ENCODE assay signal across 12 cellular contexts in the genomic region with DNA sequence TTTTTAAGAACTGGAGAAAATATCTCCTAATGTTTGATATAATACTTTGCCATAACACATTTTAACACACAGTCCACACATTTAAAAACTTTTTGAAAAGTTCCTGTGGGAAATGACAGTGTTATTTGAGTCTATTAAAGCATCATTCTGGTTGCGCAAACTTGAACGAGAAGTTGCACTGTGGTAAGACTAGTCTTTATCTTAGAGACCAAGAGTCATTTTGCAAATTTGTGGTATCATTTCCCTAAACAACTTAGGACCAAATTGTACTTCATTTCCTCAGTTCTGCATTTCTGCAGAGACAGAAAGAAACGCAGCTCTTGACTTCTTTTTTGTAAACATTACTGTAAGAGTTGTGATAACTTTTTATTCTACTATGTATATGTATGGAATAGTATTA. TPM values are rescaled to one million over a fixed set of nuclear protein-coding genes. Genes with fewer than 3 reads are reported as not detected.
DNase-seq lines count a peak whose midpoint lies in the region; ATAC-seq and TF ChIP-seq lines count a peak whose summit lies in the region.
"Had no signal": no experiment of that assay in that cellular context is flagged by ENCODE, and none has a peak within 500 bp of the region (broad histone marks: within the 10 kb centered on the region; RNA-seq: fewer than 3 reads in every experiment).

Gene RGS18, plus strand, starts transcription at position 282 of the 400 bp plus-strand sequence. CDS start 176 bp downstream, outside the sequence.

- H3K9me1 ChIP-seq in IMR-90 (ENCODE audit: insufficient read depth, low read length): no peaks in the 10 kb centered on the region

- no peak within 1 kb of the TSS for H2AFZ ChIP-seq in IMR-90 (replicated peaks; ENCODE audit: low read length, poor library complexity)

- H3K4me1 ChIP-seq in IMR-90 (ENCODE audit: control insufficient read depth, insufficient read depth, low read length): no peaks in the 10 kb centered on the region; the same call in 1 of the 2 replicates
- H3K4me1 ChIP-seq: testis had no signal

- dilution Hi-C loops in IMR-90 (cut with HindIII; ENCODE audit: low sequenced_read_pairs, unreplicated experiment): no loop called here

- H3K4me1 Mint-ChIP-seq in effector memory CD8-positive, alpha-beta T cell (ENCODE audit: low read depth in 2 of 2): no peaks in the 10 kb centered on the region
- no peaks in the 10 kb centered on the region for H3K4me1 Mint-ChIP-seq in type B pancreatic cell (ENCODE audit: unreplicated experiment)
- H3K4me1 Mint-ChIP-seq: activated B cell treated with CpG ODN at 0.5 μM for 24 hours had no signal

- no peaks in the 10 kb centered on the region for H3K79me1 ChIP-seq in IMR-90 (ENCODE audit: low read depth in 1 of 2, low read length in 2 of 2)

- in situ Hi-C loops in IMR-90 (cut with MboI; ENCODE audit: low sequenced_read_pairs): no loop called here

- H3K27ac ChIP-seq in IMR-90 (ENCODE audit: insufficient read depth, low read length): peak within 1 kb of the TSS; percentile 70
- H3K27ac ChIP-seq: testis had no signal

- H3K14ac ChIP-seq in IMR-90 (replicated peaks; ENCODE audit: low read depth, low read length): 0 out of 2 replicates have a peak within 1 kb of the TSS, but pooled peaks have one; percentile 70

- H3K4ac ChIP-seq in IMR-90 (ENCODE audit: low read depth, low read length): peak within 1 kb of the TSS; percentile 64; the same call in 1 of the 2 replicates

- no peak within 1 kb of the TSS for H3K23ac ChIP-seq in IMR-90 (ENCODE audit: low read depth, low read length)

- H3K18ac ChIP-seq in IMR-90 (ENCODE audit: low read depth, low read length): peak within 1 kb of the TSS; percentile 83; the same call in 1 of the 2 replicates

- no peaks in the 10 kb centered on the region for H3K9me3 ChIP-seq in IMR-90 (ENCODE audit: control insufficient read depth, insufficient read depth, low read length)
- H3K9me3 ChIP-seq: testis had no signal

- H2BK120ac ChIP-seq in IMR-90 (ENCODE audit: low read depth, low read length): peak within 1 kb of the TSS; percentile 41; the same call in 1 of the 2 replicates

- H3K27me3 Mint-ChIP-seq in effector memory CD8-positive, alpha-beta T cell: no peaks in the 10 kb centered on the region
- H3K27me3 Mint-ChIP-seq in type B pancreatic cell: no peaks in the 10 kb centered on the region
- H3K27me3 Mint-ChIP-seq: activated B cell treated with CpG ODN at 0.5 μM for 24 hours had no signal

- peak within 1 kb of the TSS in 1 of 2 donors; percentile 62 for H3K4me3 Mint-ChIP-seq in effector memory CD8-positive, alpha-beta T cell
- no peak within 1 kb of the TSS for H3K4me3 Mint-ChIP-seq in type B pancreatic cell
- H3K4me3 Mint-ChIP-seq: activated B cell treated with CpG ODN at 0.5 μM for 24 hours had no signal

- H3K9me3 Mint-ChIP-seq in effector memory CD8-positive, alpha-beta T cell: peaks cover 3 to 6% of the 10 kb centered on the region in 2 donors
- no peaks in the 10 kb centered on the region for H3K9me3 Mint-ChIP-seq in type B pancreatic cell
- H3K9me3 Mint-ChIP-seq: activated B cell treated with CpG ODN at 0.5 μM for 24 hours had no signal

- no peak for TF ChIP-seq CTCF in IMR-90 (conservative IDR thresholded peaks at IDR 0.05; ENCODE audit: low read depth, low read length)
- TF ChIP-seq CTCF in type B pancreatic cell (conservative IDR thresholded peaks at IDR 0.05): no peak

- H4K91ac ChIP-seq in IMR-90 (ENCODE audit: insufficient read depth, low read depth, low read length): peak within 1 kb of the TSS; percentile 41; the same call in 1 of the 2 replicates

- H3K4me2 ChIP-seq in IMR-90 (ENCODE audit: low read depth, low read length): peak within 1 kb of the TSS; percentile 63; the same call in 1 of the 2 replicates

- H4K5ac ChIP-seq in IMR-90 (ENCODE audit: low read depth, low read length): peak within 1 kb of the TSS; percentile 53; the same call in 1 of the 2 replicates

- peak within 1 kb of the TSS; percentile 16; the same call in 1 of the 2 replicates for H3K4me3 ChIP-seq in IMR-90 (ENCODE audit: insufficient read depth, low read depth, low read length)
- H3K4me3 ChIP-seq: testis had no signal

- H2AK9ac ChIP-seq in IMR-90 (replicated peaks; ENCODE audit: low read depth, low read length, poor library complexity): no peak within 1 kb of the TSS

- DNase-seq in CD1c-positive myeloid dendritic cell (ENCODE audit: extremely low spot score) (peak; percentile 95), IMR-90 (peak; percentile 84), ureter (ENCODE audit: low spot score) (no peak), glomerular visceral epithelial cell (ENCODE audit: extremely low spot score) (no peak), type B pancreatic cell (ENCODE audit: extremely low spot score, unreplicated experiment) (no peak), NCI-H187 treated with DMSO at 0.1 percent for 48 hours (lab: John Stamatoyannopoulos, UW) (no peak)
- no peak for DNase-seq in effector memory CD8-positive, alpha-beta T cell
- DNase-seq: activated B cell treated with CpG ODN at 0.5 μM for 24 hours, testis had no signal

- TF ChIP-seq POLR2A in IMR-90 (IDR thresholded peaks at IDR 0.05; ENCODE audit: low read depth, low read length): no peak

- POLR2A ChIA-PET in IMR-90 (lab: Charles Lee; ENCODE audit: unreplicated experiment): no interaction called here

- intact Hi-C loops in IMR-90 (cut with micrococcal nuclease): loop anchor here (5.0 to 10.0 kb wide), 2 partner anchors 51 to 287 kb away; no protein-coding TSS in a partner anchor

- H3K56ac ChIP-seq in IMR-90 (ENCODE audit: extremely low read depth, insufficient read depth, low read length): no peak within 1 kb of the TSS

- H2BK15ac ChIP-seq in IMR-90 (ENCODE audit: low read depth, low read length): no peak within 1 kb of the TSS

- H2BK20ac ChIP-seq in IMR-90 (ENCODE audit: low read depth, low read length): peak within 1 kb of the TSS; percentile 54; the same call in 1 of the 2 replicates

- H4K8ac ChIP-seq in IMR-90 (ENCODE audit: low read depth in 2 of 2, low read length in 2 of 2): peak within 1 kb of the TSS in 1 of 2 experiments; percentile 74; a peak in 1 of 4 replicates

- no peaks in the 10 kb centered on the region for H4K20me1 ChIP-seq in IMR-90 (ENCODE audit: insufficient read depth, low read length)

- H3K9ac ChIP-seq in IMR-90 (ENCODE audit: low read depth, low read length): peak within 1 kb of the TSS; percentile 33; the same call in 1 of the 2 replicates

- H3K36me3 ChIP-seq in IMR-90 (ENCODE audit: control insufficient read depth, insufficient read depth, low read length): no peaks in the 10 kb centered on the region

- no peaks in the 10 kb centered on the region for H3K27me3 ChIP-seq in IMR-90 (ENCODE audit: control insufficient read depth, insufficient read depth, low read length)
- H3K27me3 ChIP-seq: testis had no signal

- ATAC-seq in GM21423 (IDR thresholded peaks at IDR 0.05; ENCODE audit: unreplicated experiment) (peak; percentile 84), IMR-90 (ENCODE audit: low read depth) (peak; percentile 49; the same call in 1 of the 2 replicates)
- peak; percentile 59 for ATAC-seq in effector memory CD8-positive, alpha-beta T cell (replicated peaks)

- H2BK5ac ChIP-seq in IMR-90 (ENCODE audit: low read depth, low read length, poor library complexity, severe bottlenecking): peak within 1 kb of the TSS; percentile 90

- H3K27ac Mint-ChIP-seq in effector memory CD8-positive, alpha-beta T cell: no peak within 1 kb of the TSS
- no peak within 1 kb of the TSS for H3K27ac Mint-ChIP-seq in type B pancreatic cell
- H3K27ac Mint-ChIP-seq: activated B cell treated with CpG ODN at 0.5 μM for 24 hours had no signal

- TF ChIP-seq RAD21 in IMR-90 (IDR thresholded peaks at IDR 0.05; ENCODE audit: low read length): no peak

- CTCF ChIA-PET in IMR-90 (lab: Yijun Ruan, JAX): no interaction called here

- H3K36me3 Mint-ChIP-seq in effector memory CD8-positive, alpha-beta T cell (ENCODE audit: insufficient read depth): peaks cover 6% of the 10 kb centered on the region
- H3K36me3 Mint-ChIP-seq in type B pancreatic cell: no peaks in the 10 kb centered on the region

- no TSS peak for BruUV-seq in IMR-90 (replicated peaks; lab: Mats Ljungman, UMichigan)

- H2AK5ac ChIP-seq in IMR-90 (ENCODE audit: low read depth, low read length): no peak within 1 kb of the TSS; the same call in 1 of the 2 replicates

- WGBS in IMR-90 (ENCODE audit: extremely low coverage in 2 of 2, insufficient read length in 1 of 2), 2 experiments: no CpG with 5 or more reads among the region's 3 CpGs

TF ChIP-seq in IMR-90, 13 proteins besides CTCF, POLR2A, EP300 and RAD21:
- TF ChIP-seq CEBPB (IDR thresholded peaks at IDR 0.05; ENCODE audit: low read depth, low read length): peak; percentile 95
- no peak for TF ChIP-seq SMC3 (IDR thresholded peaks at IDR 0.05; ENCODE audit: low read depth, low read length)

RNA-seq across cellular contexts. Expression of gene RGS18, which starts in this region (rescaled TPM):
- under 0.01 and 0.18 TPM in 2 replicates for total RNA-seq in IMR-90 (2012; rRNA removed)
- polyA plus RNA-seq in IMR-90 (2012; rRNA removed): 0.09 TPM in 1 of 2 replicates, not detected in the other
- polyA plus RNA-seq in IMR-90 (2012; cell fraction: cytosol; rRNA removed): not detected in 2 replicates
- 0.06 TPM in 1 of 2 replicates, not detected in the other for polyA plus RNA-seq in IMR-90 (2012; cell fraction: nucleus; rRNA removed; ENCODE audit: low replicate concordance)
- 1.8 TPM for total RNA-seq in ureter
- total RNA-seq in type B pancreatic cell (ENCODE audit: low replicate concordance): 0.21 TPM in 1 of 2 replicates, not detected in the other
- total RNA-seq: activated B cell treated with CpG ODN at 0.5 μM for 24 hours had no signal
- polyA plus RNA-seq: BJ, neural cell had no signal

Comparison
In these comparisons a context has a peak if more than half of its experiments do, and no peak if none do; other contexts are left out.
1. Peak in DNase-seq, ATAC-seq, H3K4me3 ChIP-seq, H3K27ac ChIP-seq, H3K9ac ChIP-seq and H3K4me2 ChIP-seq in IMR-90; RNA of the gene not detected or under 1 TPM.